18 cellular contexts compared by ENCODE assay signal in genomic region chr16:67650023-67650422, GRCh38.
"Had no signal": no experiment of that assay in that cellular context is flagged by ENCODE, and none has a peak within 500 bp of the region (broad histone marks: within the 10 kb centered on the region; RNA-seq: fewer than 3 reads in every experiment).

No MANE protein-coding gene starts in this region.

- H3K4me3 Mint-ChIP-seq: activated T-cell treated with anti-CD3 and anti-CD28 coated beads, Interleukin-2, amount 50 U/mL, for 4 hours; stimulated activated effector memory CD8-positive, alpha-beta T cell treated with anti-CD3 and anti-CD28 coated beads, Interleukin-12 subunit alpha, Interleukin-12 subunit beta, amount 100 ng/mL, for 72 hours had no signal

- H3K27ac ChIP-seq: body of pancreas, epithelial cell of prostate, gastroesophageal sphincter, left ventricle myocardium inferior, right atrium auricular region, tibial artery, uterus, VCaP had no signal

- H3K9me3 Mint-ChIP-seq: activated T-cell treated with anti-CD3 and anti-CD28 coated beads, Interleukin-2, amount 50 U/mL, for 4 hours; stimulated activated effector memory CD8-positive, alpha-beta T cell treated with anti-CD3 and anti-CD28 coated beads, Interleukin-12 subunit alpha, Interleukin-12 subunit beta, amount 100 ng/mL, for 72 hours had no signal

- FAIRE-seq: kidney had no signal

- DNase-seq: activated CD4-positive, alpha-beta T cell treated with anti-CD3 and anti-CD28 coated beads for 48 hours; activated gamma-delta T cell; activated T-cell treated with anti-CD3 and anti-CD28 coated beads, Interleukin-2, amount 50 U/mL, for 4 hours; body of pancreas; central memory CD4-positive, alpha-beta T cell; cortex of kidney; effector memory CD4-positive, alpha-beta T cell; left ventricle myocardium inferior; SW 1271; tibial artery; uterus had no signal

- H3K36me3 ChIP-seq: gastroesophageal sphincter, left ventricle myocardium inferior, right atrium auricular region, tibial artery, uterus had no signal

- H3K9me3 ChIP-seq: body of pancreas, gastroesophageal sphincter, left ventricle myocardium inferior, right atrium auricular region, tibial artery, uterus had no signal

- H3K4me2 ChIP-seq: smooth muscle cell had no signal

- ATAC-seq: activated T-cell treated with anti-CD3 and anti-CD28 coated beads, Interleukin-2, amount 50 U/mL, for 4 hours; body of pancreas; gastroesophageal sphincter; stimulated activated effector memory CD8-positive, alpha-beta T cell treated with anti-CD3 and anti-CD28 coated beads, Interleukin-12 subunit alpha, Interleukin-12 subunit beta, amount 100 ng/mL, for 72 hours had no signal

- H3K4me3 ChIP-seq: body of pancreas, gastroesophageal sphincter, right atrium auricular region, smooth muscle cell, uterus had no signal
